In the genomic region with DNA sequence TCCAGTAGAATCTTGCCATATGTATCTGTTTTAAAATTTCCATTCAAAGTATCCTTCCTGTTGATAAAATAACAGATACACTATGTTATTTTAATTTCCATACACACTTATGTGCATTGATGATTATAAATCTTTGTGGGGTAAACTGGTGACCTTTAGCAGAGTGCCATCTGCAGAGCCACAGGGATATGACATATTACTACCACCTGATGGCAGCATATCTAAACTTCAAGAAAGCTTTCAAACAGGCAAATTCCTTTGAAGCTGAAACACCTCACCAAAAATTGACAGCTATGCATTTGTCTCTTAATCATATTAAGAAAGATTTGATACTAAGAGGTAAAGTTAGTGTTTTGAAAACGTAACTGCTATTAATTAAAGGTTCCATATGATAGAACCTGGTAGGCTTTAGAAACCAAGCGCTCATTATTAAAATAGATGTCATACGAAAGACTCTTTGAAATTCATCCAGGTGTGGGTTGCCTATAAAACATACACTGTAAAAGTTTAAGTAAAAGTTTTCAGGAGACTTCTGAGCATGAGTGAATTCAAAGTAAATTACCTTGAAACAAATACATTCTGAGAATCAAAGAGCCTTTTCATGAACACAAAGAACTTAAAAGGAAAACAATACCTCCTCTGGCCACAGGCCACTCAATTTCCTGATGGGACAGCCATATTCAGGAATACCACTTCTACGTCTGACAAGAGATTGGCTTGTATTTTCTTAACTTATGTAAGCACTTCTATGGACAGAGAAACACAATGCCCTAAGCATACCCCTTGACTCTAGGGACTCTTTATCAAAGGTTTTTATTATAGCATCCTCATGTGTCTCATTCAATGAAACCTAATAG, we compare ENCODE assay signal across 8 cellular contexts.
A peak's percentile ranks its signal among the peaks of the same experiment; 100 is the strongest.
DNase-seq lines count a peak whose midpoint lies in the region; ATAC-seq and TF ChIP-seq lines count a peak whose summit lies in the region.

No MANE protein-coding gene starts in this region.

- peak in 4 of 5 donors; percentile 43 to 54 (median 48) for DNase-seq in CD4-positive, alpha-beta memory T cell
- peak; percentile 45 for DNase-seq in NCI-H2196 (lab: John Stamatoyannopoulos, UW; ENCODE audit: unreplicated experiment)
- DNase-seq in activated T-helper 1 cell treated with anti-CD3 and anti-CD28 coated beads, Interleukin-12 subunit alpha, Interleukin-12 subunit beta, Interleukin-2, Interleukin-4 antibody, amounts not matched to agents 30 ng/mL and 10 ng/mL and 1 ng/mL, durations not matched to agents 14 hours and 24 hours and 36 hours (ENCODE audit: low spot score): peak; percentile 22
- DNase-seq in left ventricle myocardium superior: no peak
- DNase-seq in superior temporal gyrus (ENCODE audit: extremely low spot score): peak; percentile 70
- DNase-seq in stimulated activated CD4-positive, alpha-beta T cell treated with anti-CD3 and anti-CD28 coated beads, Interleukin-12 subunit alpha, Interleukin-12 subunit beta, amount 100 ng/mL, for 4 hours: no peak

- no peaks in the 10 kb centered on the region for H3K4me1 ChIP-seq in CD4-positive, alpha-beta memory T cell (ENCODE audit: insufficient read depth, low read length)

- H3K27me3 Mint-ChIP-seq in CD4-positive, alpha-beta memory T cell: no peaks in the 10 kb centered on the region
- no peaks in the 10 kb centered on the region for H3K27me3 Mint-ChIP-seq in activated T-helper 1 cell treated with anti-CD3 and anti-CD28 coated beads, Interleukin-12 subunit alpha, Interleukin-12 subunit beta, Interleukin-2, Interleukin-4 antibody, amounts not matched to agents 30 ng/mL and 10 ng/mL and 1 ng/mL, durations not matched to agents 14 hours and 24 hours and 36 hours (ENCODE audit: insufficient read depth)

- no peak overlapping the region for H3K4me3 Mint-ChIP-seq in CD4-positive, alpha-beta memory T cell
- no peak overlapping the region for H3K4me3 Mint-ChIP-seq in activated T-helper 1 cell treated with anti-CD3 and anti-CD28 coated beads, Interleukin-12 subunit alpha, Interleukin-12 subunit beta, Interleukin-2, Interleukin-4 antibody, amounts not matched to agents 30 ng/mL and 10 ng/mL and 1 ng/mL, durations not matched to agents 14 hours and 24 hours and 36 hours

- ATAC-seq in GM18505 (IDR thresholded peaks at IDR 0.05; ENCODE audit: unreplicated experiment): peak; percentile 79
- peak; percentile 77 for ATAC-seq in HG02840 (IDR thresholded peaks at IDR 0.05; ENCODE audit: low FRiP score, unreplicated experiment)
- peak; percentile 42 for ATAC-seq in left ventricle myocardium superior

- intact Hi-C loops in CD4-positive, alpha-beta memory T cell (cut with micrococcal nuclease): loop anchor here (1.0 to 2.0 kb wide), 4 partner anchors 94 to 325 kb away; a partner anchor contains a TSS
- intact Hi-C loops in activated T-helper 1 cell treated with anti-CD3 and anti-CD28 coated beads, Interleukin-12 subunit alpha, Interleukin-12 subunit beta, Interleukin-2, Interleukin-4 antibody, amounts not matched to agents 30 ng/mL and 10 ng/mL and 1 ng/mL, durations not matched to agents 14 hours and 24 hours and 36 hours (cut with micrococcal nuclease): loop anchor here (1.0 kb wide), 5 partner anchors 93 to 325 kb away; a partner anchor contains a TSS
- intact Hi-C loops in left ventricle myocardium superior (cut with micrococcal nuclease): no loop called here

- no peak for TF ChIP-seq POLR2A in GM18505 (IDR thresholded peaks at IDR 0.05; ENCODE audit: borderline replicate concordance, extremely low read depth, insufficient read depth, insufficient read length)

- H3K27ac Mint-ChIP-seq in CD4-positive, alpha-beta memory T cell: no peak overlapping the region
- H3K27ac Mint-ChIP-seq in activated T-helper 1 cell treated with anti-CD3 and anti-CD28 coated beads, Interleukin-12 subunit alpha, Interleukin-12 subunit beta, Interleukin-2, Interleukin-4 antibody, amounts not matched to agents 30 ng/mL and 10 ng/mL and 1 ng/mL, durations not matched to agents 14 hours and 24 hours and 36 hours: no peak overlapping the region

- H3K4me3 ChIP-seq in CD4-positive, alpha-beta memory T cell (ENCODE audit: low read length in 2 of 2): no peak overlapping the region

- H3K27me3 ChIP-seq in CD4-positive, alpha-beta memory T cell (ENCODE audit: insufficient read depth, low read length): no peaks in the 10 kb centered on the region

- H3K9me3 ChIP-seq in CD4-positive, alpha-beta memory T cell (ENCODE audit: control insufficient read depth in 1 of 2, low read length in 2 of 2): no peaks in the 10 kb centered on the region

- no peaks in the 10 kb centered on the region for H3K36me3 Mint-ChIP-seq in CD4-positive, alpha-beta memory T cell
- H3K36me3 Mint-ChIP-seq in activated T-helper 1 cell treated with anti-CD3 and anti-CD28 coated beads, Interleukin-12 subunit alpha, Interleukin-12 subunit beta, Interleukin-2, Interleukin-4 antibody, amounts not matched to agents 30 ng/mL and 10 ng/mL and 1 ng/mL, durations not matched to agents 14 hours and 24 hours and 36 hours (ENCODE audit: low read depth): no peaks in the 10 kb centered on the region

- no peaks in the 10 kb centered on the region for H3K36me3 ChIP-seq in CD4-positive, alpha-beta memory T cell (ENCODE audit: insufficient read depth, low read length)

- no peaks in the 10 kb centered on the region for H3K9me3 Mint-ChIP-seq in CD4-positive, alpha-beta memory T cell
- H3K9me3 Mint-ChIP-seq in activated T-helper 1 cell treated with anti-CD3 and anti-CD28 coated beads, Interleukin-12 subunit alpha, Interleukin-12 subunit beta, Interleukin-2, Interleukin-4 antibody, amounts not matched to agents 30 ng/mL and 10 ng/mL and 1 ng/mL, durations not matched to agents 14 hours and 24 hours and 36 hours: no peaks in the 10 kb centered on the region

- H3K4me1 Mint-ChIP-seq in CD4-positive, alpha-beta memory T cell: peaks cover 0 to 2% (median 0%) of the 10 kb centered on the region in 4 donors
- H3K4me1 Mint-ChIP-seq in activated T-helper 1 cell treated with anti-CD3 and anti-CD28 coated beads, Interleukin-12 subunit alpha, Interleukin-12 subunit beta, Interleukin-2, Interleukin-4 antibody, amounts not matched to agents 30 ng/mL and 10 ng/mL and 1 ng/mL, durations not matched to agents 14 hours and 24 hours and 36 hours (ENCODE audit: low read depth): peaks cover 9% of the 10 kb centered on the region

- POLR2A ChIA-PET in CD4-positive, alpha-beta memory T cell (lab: Charles Lee; ENCODE audit: partially characterized antibody): interaction anchor here (1.0 kb wide), 1 partner anchor 213 kb away, joined by 5 read pairs; no protein-coding TSS in a partner anchor

- CTCF ChIA-PET in CD4-positive, alpha-beta memory T cell (lab: Charles Lee; ENCODE audit: partially characterized antibody): interaction anchor here (0.6 to 2.9 kb wide), 23 partner anchors 10 to 385 kb away, joined by 3 to 74 read pairs (median 4); a partner anchor contains a TSS

- H3K27ac ChIP-seq in CD4-positive, alpha-beta memory T cell (ENCODE audit: low read depth, low read length): no peak overlapping the region

Comparison
In these comparisons a context has a peak if more than half of its experiments do, and no peak if none do; other contexts are left out.
1. DNase-seq: peak in CD4-positive, alpha-beta memory T cell (4 of 5), NCI-H2196 (single experiment), activated T-helper 1 cell treated with anti-CD3 and anti-CD28 coated beads, Interleukin-12 subunit alpha, Interleukin-12 subunit beta, Interleukin-2, Interleukin-4 antibody, amounts not matched to agents 30 ng/mL and 10 ng/mL and 1 ng/mL, durations not matched to agents 14 hours and 24 hours and 36 hours (single experiment) and superior temporal gyrus (single experiment); none in left ventricle myocardium superior (single experiment) and stimulated activated CD4-positive, alpha-beta T cell treated with anti-CD3 and anti-CD28 coated beads, Interleukin-12 subunit alpha, Interleukin-12 subunit beta, amount 100 ng/mL, for 4 hours (single experiment).
2. Peak in every context shown above with its lines, with median percentiles within 50 percentile points of each other: ATAC-seq.